ENCODE assay signal across 15 cellular contexts in the genomic region with DNA sequence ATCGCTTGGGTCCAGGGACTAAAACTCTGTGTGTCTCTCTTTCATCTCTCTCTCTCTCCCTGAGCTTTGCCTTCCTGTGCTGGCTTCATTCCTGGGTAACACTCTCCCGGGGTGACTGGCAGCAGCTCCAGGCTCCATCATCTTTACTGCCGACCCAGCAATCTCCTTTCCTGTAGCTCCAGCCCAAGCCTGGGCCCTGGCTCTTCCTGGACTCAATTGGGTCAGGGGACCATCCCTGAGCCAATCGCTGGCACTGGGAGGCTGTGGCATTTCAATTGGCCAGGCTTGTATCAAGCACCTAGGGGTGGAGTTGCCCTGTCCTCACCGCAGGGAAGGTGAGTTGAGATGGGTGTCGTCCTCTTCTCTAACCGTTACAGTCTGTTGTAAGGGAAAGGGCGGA. TPM values are rescaled to one million over a fixed set of nuclear protein-coding genes. Genes with fewer than 3 reads are reported as not detected.
DNase-seq lines count a peak whose midpoint lies in the region; ATAC-seq and TF ChIP-seq lines count a peak whose summit lies in the region.
"Had no signal": no experiment of that assay in that cellular context is flagged by ENCODE, and none has a peak within 500 bp of the region (broad histone marks: within the 10 kb centered on the region; RNA-seq: fewer than 3 reads in every experiment).

No MANE protein-coding gene starts in this region.

- no peaks in the 10 kb centered on the region for H3K9me2 ChIP-seq in hepatocyte (replicated peaks; ENCODE audit: insufficient read depth)

- no peaks in the 10 kb centered on the region for H3K36me3 Mint-ChIP-seq in stimulated activated effector memory CD8-positive, alpha-beta T cell treated with anti-CD3 and anti-CD28 coated beads, Interleukin-12 subunit alpha, Interleukin-12 subunit beta, amount 100 ng/mL, for 72 hours
- H3K36me3 Mint-ChIP-seq: CD4-positive, alpha-beta memory T cell had no signal

- peak; percentile 13 for ATAC-seq in body of pancreas
- no peak for ATAC-seq in stimulated activated effector memory CD8-positive, alpha-beta T cell treated with anti-CD3 and anti-CD28 coated beads, Interleukin-12 subunit alpha, Interleukin-12 subunit beta, amount 100 ng/mL, for 72 hours
- ATAC-seq in HG02938 (IDR thresholded peaks at IDR 0.05; ENCODE audit: unreplicated experiment): no peak
- ATAC-seq in GM21526 (IDR thresholded peaks at IDR 0.05; ENCODE audit: low FRiP score, unreplicated experiment): no peak

- no peak overlapping the region for H3K27ac Mint-ChIP-seq in stimulated activated effector memory CD8-positive, alpha-beta T cell treated with anti-CD3 and anti-CD28 coated beads, Interleukin-12 subunit alpha, Interleukin-12 subunit beta, amount 100 ng/mL, for 72 hours
- H3K27ac Mint-ChIP-seq: CD4-positive, alpha-beta memory T cell; T-helper 1 cell treated with Interleukin-12 subunit alpha and Interleukin-12 subunit beta and Interleukin-4 antibody, amounts not matched to agents 30 μg/mL and 1 μg/mL, for 36 hours had no signal

- 54 to 58% methylated on average over 6 to 7 of the region's 8 CpGs for WGBS in body of pancreas, 2 donors
- WGBS in hepatocyte (ENCODE audit: low lambda C conversion rate, missing lambda C conversion rate): 81% methylated on average over 8 of the region's 8 CpGs

- H3K36me3 ChIP-seq in body of pancreas (replicated peaks in 1 of 2; ENCODE audit: insufficient read depth in 1 of 2, low read depth in 2 of 2) (no peaks in the 10 kb centered on the region), hepatocyte (replicated peaks; ENCODE audit: insufficient read depth, low read depth) (no peaks in the 10 kb centered on the region)
- H3K36me3 ChIP-seq: cardiac muscle cell had no signal

- no peaks in the 10 kb centered on the region for H4K20me1 ChIP-seq in hepatocyte (ENCODE audit: insufficient read depth, poor library complexity, severe bottlenecking)

- H3K27ac ChIP-seq in body of pancreas (peak overlapping the region in 1 of 4 donors; percentile 57), hepatocyte (peak overlapping the region; percentile 25)
- H3K27ac ChIP-seq: cardiac muscle cell had no signal

- no peak for TF ChIP-seq POLR2A in body of pancreas (IDR thresholded peaks at IDR 0.05)

- intact Hi-C loops in body of pancreas (cut with DNase I): no loop called here

- DNase-seq in NCI-H510A (lab: John Stamatoyannopoulos, UW) (peak; percentile 11), body of pancreas (no peak), hepatocyte (ENCODE audit: low spot score) (no peak)
- DNase-seq in stimulated activated effector memory CD8-positive, alpha-beta T cell treated with anti-CD3 and anti-CD28 coated beads, Interleukin-12 subunit alpha, Interleukin-12 subunit beta, amount 100 ng/mL, for 72 hours (ENCODE audit: low spot score in 2 of 2): no peak
- DNase-seq in stimulated activated CD8-positive, alpha-beta memory T cell treated with anti-CD3 and anti-CD28 coated beads, Interleukin-4, amount 100 ng/mL, for 48 hours: no peak
- DNase-seq in effector CD4-positive, alpha-beta T cell: no peak
- DNase-seq: NCI-H1930 had no signal

- no peaks in the 10 kb centered on the region for H3K9me3 Mint-ChIP-seq in stimulated activated effector memory CD8-positive, alpha-beta T cell treated with anti-CD3 and anti-CD28 coated beads, Interleukin-12 subunit alpha, Interleukin-12 subunit beta, amount 100 ng/mL, for 72 hours
- H3K9me3 Mint-ChIP-seq: CD4-positive, alpha-beta memory T cell; T-helper 1 cell treated with Interleukin-12 subunit alpha and Interleukin-12 subunit beta and Interleukin-4 antibody, amounts not matched to agents 30 μg/mL and 1 μg/mL, for 36 hours had no signal

- H3K79me2 ChIP-seq in hepatocyte: no peaks in the 10 kb centered on the region

- TF ChIP-seq CTCF in body of pancreas (IDR thresholded peaks at IDR 0.05): no peak
- TF ChIP-seq CTCF in hepatocyte (IDR thresholded peaks at IDR 0.05; ENCODE audit: poor library complexity): no peak

- H3K4me1 Mint-ChIP-seq in stimulated activated effector memory CD8-positive, alpha-beta T cell treated with anti-CD3 and anti-CD28 coated beads, Interleukin-12 subunit alpha, Interleukin-12 subunit beta, amount 100 ng/mL, for 72 hours: no peaks in the 10 kb centered on the region

- peak overlapping the region; percentile 37 for H2AFZ ChIP-seq in hepatocyte

- peak overlapping the region; percentile 39 for H3K4me2 ChIP-seq in hepatocyte

- H3K27me3 ChIP-seq in body of pancreas: no peaks in the 10 kb centered on the region
- H3K27me3 ChIP-seq in hepatocyte: no peaks in the 10 kb centered on the region
- H3K27me3 ChIP-seq: cardiac muscle cell had no signal

- H3K4me1 ChIP-seq in body of pancreas: peaks cover 10% of the 10 kb centered on the region
- H3K4me1 ChIP-seq in hepatocyte (ENCODE audit: insufficient read depth): peaks cover 27% of the 10 kb centered on the region

- H3K4me3 Mint-ChIP-seq in stimulated activated effector memory CD8-positive, alpha-beta T cell treated with anti-CD3 and anti-CD28 coated beads, Interleukin-12 subunit alpha, Interleukin-12 subunit beta, amount 100 ng/mL, for 72 hours: peak overlapping the region; percentile 43

- no peak overlapping the region for H3K4me3 ChIP-seq in body of pancreas
- H3K4me3 ChIP-seq in hepatocyte: no peak overlapping the region
- H3K4me3 ChIP-seq: cardiac muscle cell, K562 had no signal

- no peaks in the 10 kb centered on the region for H3K9me3 ChIP-seq in body of pancreas
- H3K9me3 ChIP-seq in hepatocyte (ENCODE audit: low read depth): no peaks in the 10 kb centered on the region

RNA-seq across cellular contexts. Expression of a gene that starts 31.9 kb away (rescaled TPM):
- total RNA-seq in body of pancreas (not detected), hepatocyte (not detected in 2 replicates)
- polyA plus RNA-seq in hepatocyte: not detected in 2 replicates
- total RNA-seq: cardiac muscle cell; CD4-positive, alpha-beta memory T cell; fibroblast of lung; K562; subcutaneous adipose tissue had no signal
- polyA plus RNA-seq: cardiac muscle cell; CD4-positive, alpha-beta memory T cell; fibroblast of lung; K562 had no signal
